ENCODE assay signal across 7 cellular contexts in the genomic region with DNA sequence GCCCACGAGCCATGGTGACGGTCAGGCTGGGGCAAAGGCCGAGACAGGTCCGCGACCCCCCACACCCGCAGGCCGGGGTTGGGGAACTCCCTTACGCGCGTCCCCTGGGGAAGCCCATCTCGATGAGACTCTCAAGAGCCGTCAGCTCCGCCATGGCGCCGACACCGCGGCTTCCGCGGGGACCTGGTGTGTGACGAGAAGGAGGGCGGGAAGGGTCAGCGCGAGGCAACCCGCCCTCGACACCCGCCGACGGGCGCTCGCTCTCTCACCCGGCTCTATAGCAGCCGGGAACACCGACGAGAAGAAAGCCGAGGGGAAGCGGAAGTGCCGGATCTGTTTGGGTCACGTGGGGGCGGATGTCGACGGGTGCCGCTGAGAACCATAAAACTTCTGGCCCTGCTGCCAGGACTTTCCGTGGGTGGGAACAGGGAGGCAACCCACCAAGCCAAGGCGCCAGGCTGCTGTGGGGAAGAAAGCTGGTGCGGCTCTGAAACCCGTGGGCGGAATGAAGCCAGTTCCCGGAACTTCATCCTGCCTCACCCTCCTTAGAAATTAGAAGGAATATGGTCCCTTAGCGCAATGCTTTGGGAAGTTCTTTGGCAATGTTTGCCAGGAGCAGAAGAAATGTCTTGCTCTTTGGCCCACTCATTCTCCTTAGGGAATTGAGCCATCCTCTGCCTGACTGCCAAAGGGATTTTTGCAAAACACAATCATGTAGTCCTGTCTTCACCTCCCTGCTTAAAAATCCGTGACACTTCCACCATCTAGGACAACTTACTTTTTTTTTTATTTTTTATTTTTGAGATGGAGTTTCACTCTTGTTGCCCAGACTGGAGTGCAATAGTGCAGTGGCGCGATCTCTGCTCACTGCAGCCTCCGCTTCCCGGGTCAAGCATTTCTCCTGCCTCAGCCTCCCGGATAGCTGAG. TPM values are rescaled to one million over a fixed set of nuclear protein-coding genes. Genes with fewer than 3 reads are reported as not detected.
DNase-seq lines count a peak whose midpoint lies in the region; ATAC-seq, FAIRE-seq and TF ChIP-seq lines count a peak whose summit lies in the region.

A gene with protein sequence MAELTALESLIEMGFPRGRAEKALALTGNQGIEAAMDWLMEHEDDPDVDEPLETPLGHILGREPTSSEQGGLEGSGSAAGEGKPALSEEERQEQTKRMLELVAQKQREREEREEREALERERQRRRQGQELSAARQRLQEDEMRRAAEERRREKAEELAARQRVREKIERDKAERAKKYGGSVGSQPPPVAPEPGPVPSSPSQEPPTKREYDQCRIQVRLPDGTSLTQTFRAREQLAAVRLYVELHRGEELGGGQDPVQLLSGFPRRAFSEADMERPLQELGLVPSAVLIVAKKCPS (minus strand): TSS at position 304 of the 927 bp plus-strand sequence. CDS start 150 bp downstream, at position 154.

- TF ChIP-seq CTCF in colonic mucosa (IDR thresholded peaks at IDR 0.05): no peak

- H3K4me3 ChIP-seq in colonic mucosa: peak within 1 kb of the TSS; percentile 100

- H3K9ac ChIP-seq in colonic mucosa (ENCODE audit: low read depth in 2 of 2, low read length in 2 of 2): peak within 1 kb of the TSS; percentile 95 to 97

- no peaks in the 10 kb centered on the region for H3K9me3 ChIP-seq in colonic mucosa

- peaks cover 27% of the 10 kb centered on the region for H3K4me1 Mint-ChIP-seq in activated CD4-positive, alpha-beta T cell treated with anti-CD3 and anti-CD28 coated beads, Interleukin-2, amount 10 ng/mL, durations not matched to agents 24 days and 14 days

- peak within 1 kb of the TSS; percentile 87 for H3K27ac ChIP-seq in colonic mucosa

- peak; percentile 72 for ATAC-seq in HG03354 (IDR thresholded peaks at IDR 0.05; ENCODE audit: poor library complexity, severe bottlenecking, unreplicated experiment)

- H3K36me3 ChIP-seq in colonic mucosa: no peaks in the 10 kb centered on the region

- intact Hi-C loops in activated CD4-positive, alpha-beta T cell treated with anti-CD3 and anti-CD28 coated beads, Interleukin-2, amount 10 ng/mL, durations not matched to agents 24 days and 14 days (cut with micrococcal nuclease): loop anchor here (1.0 to 10.0 kb wide), 5 partner anchors 8 to 254 kb away; a partner anchor contains a TSS
- intact Hi-C loops in colonic mucosa (cut with DNase I): no loop called here

- peak within 1 kb of the TSS; percentile 96 for H3K27ac Mint-ChIP-seq in activated CD4-positive, alpha-beta T cell treated with anti-CD3 and anti-CD28 coated beads, Interleukin-2, amount 10 ng/mL, durations not matched to agents 24 days and 14 days

- H3K4me1 ChIP-seq in colonic mucosa: peaks cover 11% of the 10 kb centered on the region

- H3K9me3 Mint-ChIP-seq in activated CD4-positive, alpha-beta T cell treated with anti-CD3 and anti-CD28 coated beads, Interleukin-2, amount 10 ng/mL, durations not matched to agents 24 days and 14 days: no peaks in the 10 kb centered on the region

- peak within 1 kb of the TSS; percentile 85 for H3K4me3 Mint-ChIP-seq in activated CD4-positive, alpha-beta T cell treated with anti-CD3 and anti-CD28 coated beads, Interleukin-2, amount 10 ng/mL, durations not matched to agents 24 days and 14 days

- DNase-seq in GM18507 (ENCODE audit: extremely low spot score, insufficient read length, low read depth): peak; percentile 87
- DNase-seq in NCI-H526 (lab: John Stamatoyannopoulos, UW): peak; percentile 87 to 94
- peak; percentile 95 for DNase-seq in activated CD4-positive, alpha-beta T cell treated with anti-CD3 and anti-CD28 coated beads, Interleukin-2, amount 10 ng/mL, durations not matched to agents 24 days and 14 days
- peak; percentile 95 for DNase-seq in colonic mucosa
- peak; percentile 95 for DNase-seq in left kidney (ENCODE audit: low read depth, low spot score)
- peak; percentile 90 for DNase-seq in stimulated activated CD4-positive, alpha-beta T cell treated with anti-CD3 and anti-CD28 coated beads, Interleukin-1b, Interleukin-23, amount 100 ng/mL, for 48 hours

- peaks cover 26% of the 10 kb centered on the region for H3K36me3 Mint-ChIP-seq in activated CD4-positive, alpha-beta T cell treated with anti-CD3 and anti-CD28 coated beads, Interleukin-2, amount 10 ng/mL, durations not matched to agents 24 days and 14 days (ENCODE audit: low read depth)

- H3K27me3 Mint-ChIP-seq in activated CD4-positive, alpha-beta T cell treated with anti-CD3 and anti-CD28 coated beads, Interleukin-2, amount 10 ng/mL, durations not matched to agents 24 days and 14 days: no peaks in the 10 kb centered on the region

- FAIRE-seq in GM18507 (lab: Jason Lieb, UNC): peak; percentile 77

- H3K27me3 ChIP-seq in colonic mucosa: no peaks in the 10 kb centered on the region

RNA-seq across cellular contexts. Expression of the gene that starts here (rescaled TPM):
- 118 and 121 TPM in 2 replicates for total RNA-seq in activated CD4-positive, alpha-beta T cell treated with anti-CD3 and anti-CD28 coated beads, Interleukin-2, amount 10 ng/mL, durations not matched to agents 24 days and 14 days
- 10 to 100 TPM; 74.8 to 87.8 TPM for total RNA-seq in colonic mucosa

Comparison
In these comparisons a context has a peak if more than half of its experiments do, and no peak if none do; other contexts are left out.
1. Peak in every context shown above with its lines: DNase-seq, ATAC-seq, H3K4me3 ChIP-seq and H3K27ac ChIP-seq.